ENCODE assay signal across 34 cellular contexts in genomic region chr13:106326751-106327150, GRCh38.
"Had no signal": no experiment of that assay in that cellular context is flagged by ENCODE, and none has a peak within 500 bp of the region (broad histone marks: within the 10 kb centered on the region; RNA-seq: fewer than 3 reads in every experiment).

No MANE protein-coding gene starts in this region.

- H3K9ac ChIP-seq: KMS-11 had no signal

- H3K27ac ChIP-seq: KMS-11 had no signal

- H3K4me3 ChIP-seq: MG63 had no signal

- H3K36me3 ChIP-seq: MG63 had no signal

- DNase-seq: Karpas-422, Kasumi-1, KG1, MG63, MM.1S, MV-4-11, NCI-H1048, NCI-H1092, NCI-H1092 treated with DMSO at 0.1 percent for 48 hours, NCI-H1105, NCI-H1105 treated with DMSO at 0.1 percent for 48 hours, NCI-H1417, NCI-H1417 treated with DMSO at 0.1 percent for 48 hours, NCI-H1436, NCI-H1436 treated with DMSO at 0.1 percent for 48 hours, NCI-H146, NCI-H1694, NCI-H1694 treated with DMSO at 0.1 percent for 48 hours, NCI-H187, NCI-H187 treated with DMSO at 0.1 percent for 48 hours, NCI-H1930, NCI-H2029, NCI-H2029 treated with DMSO at 0.1 percent for 48 hours, NCI-H2081, NCI-H2081 treated with DMSO at 0.1 percent for 48 hours, NCI-H2107, NCI-H2171, NCI-H2171 treated with DMSO at 0.1 percent for 48 hours, NCI-H2227 treated with DMSO at 0.1 percent for 48 hours, NCI-H226, NCI-H345, NCI-H446, NCI-H446 treated with DMSO at 0.1 percent for 48 hours had no signal

- H3K9me3 ChIP-seq: MG63 had no signal

- H3K4me2 ChIP-seq: KMS-11 had no signal

- H3K27me3 ChIP-seq: MG63 had no signal
